8 cellular contexts compared by ENCODE assay signal in genomic region chr10:29409241-29410051, GRCh38.
DNase-seq lines count a peak whose midpoint lies in the region; ATAC-seq and TF ChIP-seq lines count a peak whose summit lies in the region.

No MANE protein-coding gene starts in this region.

- no peaks in the 10 kb centered on the region for H3K4me1 ChIP-seq in HUES6 (ENCODE audit: control insufficient read depth, insufficient read depth, low read length)

- peaks cover 43% of the 10 kb centered on the region for H3K9me3 ChIP-seq in HUES6 (ENCODE audit: control insufficient read depth, insufficient read depth, low read depth, low read length)

- H3K9ac ChIP-seq in HUES6 (ENCODE audit: low read length), result no peak overlapping the region

- intact Hi-C loops in cardiac septum (cut with DNase I), result no loop called here

- no peaks in the 10 kb centered on the region for H3K36me3 ChIP-seq in HUES6 (ENCODE audit: control insufficient read depth, insufficient read depth, low read length)

- H3K36me3 Mint-ChIP-seq in activated naive CD8-positive, alpha-beta T cell treated with anti-CD3 and anti-CD28 coated beads, Interleukin-2, amount 50 U/mL, for 24 hours (ENCODE audit: low read depth), result peaks cover 6% of the 10 kb centered on the region

- peak; percentile 80 for ATAC-seq in GM21447 (IDR thresholded peaks at IDR 0.05; ENCODE audit: unreplicated experiment)
- peak; percentile 76 for ATAC-seq in activated naive CD8-positive, alpha-beta T cell treated with anti-CD3 and anti-CD28 coated beads, Interleukin-2, amount 50 U/mL, for 24 hours

- CTCF ChIA-PET in RWPE1 (lab: Yijun Ruan, JAX), result interaction anchor here (0.6 to 0.7 kb wide), 5 partner anchors 23 to 524 kb away, joined by 3 to 4 read pairs (median 3); no protein-coding TSS in a partner anchor

- peaks cover 10% of the 10 kb centered on the region for H3K9me3 Mint-ChIP-seq in activated naive CD8-positive, alpha-beta T cell treated with anti-CD3 and anti-CD28 coated beads, Interleukin-2, amount 50 U/mL, for 24 hours

- H3K4me3 Mint-ChIP-seq in activated naive CD8-positive, alpha-beta T cell treated with anti-CD3 and anti-CD28 coated beads, Interleukin-2, amount 50 U/mL, for 24 hours, result peak overlapping the region; percentile 91

- no peak for TF ChIP-seq CTCF in RWPE1 (conservative IDR thresholded peaks at IDR 0.05; ENCODE audit: low read depth)

- H3K27me3 Mint-ChIP-seq in activated naive CD8-positive, alpha-beta T cell treated with anti-CD3 and anti-CD28 coated beads, Interleukin-2, amount 50 U/mL, for 24 hours, result no peaks in the 10 kb centered on the region

- H3K27ac Mint-ChIP-seq in activated naive CD8-positive, alpha-beta T cell treated with anti-CD3 and anti-CD28 coated beads, Interleukin-2, amount 50 U/mL, for 24 hours, result peak overlapping the region; percentile 84

- POLR2A ChIA-PET in RWPE1 (lab: Yijun Ruan, JAX; ENCODE audit: low non-redundant PET), result interaction anchor here (0.5 to 0.6 kb wide), 2 partner anchors 88 to 144 kb away, joined by 3 to 12 read pairs; no protein-coding TSS in a partner anchor

- no peaks in the 10 kb centered on the region for H3K27me3 ChIP-seq in HUES6 (ENCODE audit: control insufficient read depth, insufficient read depth, low read length)

- peak; percentile 50 for DNase-seq in DMS79 (lab: John Stamatoyannopoulos, UW)
- peak; percentile 65 for DNase-seq in RWPE1 (ENCODE audit: low spot score)
- DNase-seq in activated naive CD8-positive, alpha-beta T cell treated with anti-CD3 and anti-CD28 coated beads, Interleukin-2, amount 50 U/mL, for 24 hours, result peak; percentile 54
- DNase-seq in cardiac septum (ENCODE audit: low spot score), result peak; percentile 89
- peak; percentile 54 for DNase-seq in renal cortical epithelial cell (ENCODE audit: low read depth)
- DNase-seq in NCI-H2029 (lab: John Stamatoyannopoulos, UW), result no peak

- peak overlapping the region; percentile 64; the same call in 1 of the 2 replicates for H3K4me3 ChIP-seq in HUES6 (ENCODE audit: low read depth, low read length)

- no peak overlapping the region for H3K27ac ChIP-seq in HUES6 (ENCODE audit: low read depth, low read length)
- peak overlapping the region; percentile 87 for H3K27ac ChIP-seq in RWPE1

- peaks cover 24% of the 10 kb centered on the region for H3K4me1 Mint-ChIP-seq in activated naive CD8-positive, alpha-beta T cell treated with anti-CD3 and anti-CD28 coated beads, Interleukin-2, amount 50 U/mL, for 24 hours
